In the genomic region with DNA sequence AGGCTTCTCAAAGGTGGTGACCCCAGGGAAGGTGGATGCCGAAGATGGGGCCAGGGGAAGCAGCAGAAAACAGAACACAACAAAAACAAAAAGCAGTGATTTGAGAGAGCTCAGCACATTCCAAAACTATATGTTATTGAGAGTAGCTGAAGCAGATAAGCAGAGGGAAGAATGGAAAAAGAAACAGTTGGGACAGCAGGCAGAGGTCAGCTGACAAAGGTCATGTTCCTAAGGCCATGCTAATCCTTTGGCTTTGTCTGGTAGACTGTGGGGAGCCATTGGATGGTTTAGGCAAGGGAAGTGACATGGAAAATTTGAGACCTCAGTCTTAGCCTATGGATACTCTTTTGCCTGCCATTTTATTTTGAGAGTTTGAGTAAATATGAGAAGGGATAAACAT, we compare ENCODE assay signal across 35 cellular contexts. TPM values are rescaled to one million over a fixed set of nuclear protein-coding genes. Genes with fewer than 3 reads are reported as not detected.
"Had no signal": no experiment of that assay in that cellular context is flagged by ENCODE, and none has a peak within 500 bp of the region (broad histone marks: within the 10 kb centered on the region; RNA-seq: fewer than 3 reads in every experiment).

No MANE protein-coding gene starts in this region.

- H3K36me3 ChIP-seq: adrenal gland, breast epithelium, MG63, SJCRH30 had no signal

- H3K4me3 ChIP-seq: adrenal gland, body of pancreas, breast epithelium, MG63, SJCRH30, SK-N-MC had no signal

- ATAC-seq: activated CD4-positive, alpha-beta T cell treated with anti-CD3 and anti-CD28 coated beads for 36 hours; activated naive CD4-positive, alpha-beta T cell treated with anti-CD3 and anti-CD28 coated beads, Interleukin-2, amount 50 U/mL, for 72 hours; activated T-cell treated with anti-CD3 and anti-CD28 coated beads, Interleukin-2, amount 50 U/mL, for 4 hours; body of pancreas; Panc1 had no signal

- FAIRE-seq: astrocyte had no signal

- H3K27ac ChIP-seq: adrenal gland, body of pancreas, breast epithelium, SJCRH30, SK-N-MC had no signal

- DNase-seq: activated CD4-positive, alpha-beta memory T cell treated with anti-CD3 and anti-CD28 coated beads for 36 hours; activated CD4-positive, alpha-beta T cell treated with anti-CD3 and anti-CD28 coated beads for 36 hours; activated CD4-positive, alpha-beta T cell treated with anti-CD3 and anti-CD28 coated beads, Interleukin-2, amount 50 U/mL, for 1 hour; activated CD8-positive, alpha-beta memory T cell treated with anti-CD3 and anti-CD28 coated beads, Interleukin-2, amount 50 U/mL, for 4 hours; activated gamma-delta T cell treated with Interleukin-2 at 50 U/mL for 16 hours; activated naive CD4-positive, alpha-beta T cell treated with anti-CD3 and anti-CD28 coated beads for 36 hours; activated T-cell treated with anti-CD3 and anti-CD28 coated beads for 4 hours; activated T-cell treated with anti-CD3 and anti-CD28 coated beads, Interleukin-2, amount 50 U/mL, for 4 hours; adrenal gland; body of pancreas; caudate nucleus; cerebellar nuclear complex; Kasumi-1; MG63; NCI-H1048; NCI-H1105 treated with DMSO at 0.1 percent for 48 hours; NCI-H1436; NCI-H1694; NCI-H1930; NCI-H2081 treated with DMSO at 0.1 percent for 48 hours; NCI-H345; NCI-H524 treated with DMSO at 0.1 percent for 48 hours; SHP77; SJCRH30; T1000 had no signal

- H3K4me1 ChIP-seq: adrenal gland, body of pancreas, breast epithelium had no signal

- H3K27me3 ChIP-seq: adrenal gland, body of pancreas, breast epithelium, SJCRH30 had no signal

- H3K9me3 ChIP-seq: adrenal gland, body of pancreas had no signal

RNA-seq across cellular contexts. Expression of a gene that starts 14.5 kb away (rescaled TPM):
- total RNA-seq: activated T-helper 1 cell treated with anti-CD3 and anti-CD28 coated beads, Interleukin-12 subunit alpha, Interleukin-12 subunit beta, Interleukin-2, Interleukin-4 antibody, amounts not matched to agents 30 ng/mL and 10 ng/mL and 1 ng/mL, durations not matched to agents 14 hours and 24 hours and 36 hours; astrocyte; RPMI7951; SJCRH30; T-helper 2 cell treated with Interferon-gamma antibody and Interleukin-4, amounts not matched to agents 100 ng/mL and 5 ng/mL, for 36 hours had no signal

RNA-seq across cellular contexts. Expression of a gene that starts 14.6 kb away (rescaled TPM):
- total RNA-seq: activated CD4-positive, alpha-beta memory T cell treated with anti-CD3 and anti-CD28 coated beads for 36 hours; activated CD4-positive, alpha-beta T cell treated with anti-CD3 and anti-CD28 coated beads for 36 hours; activated naive CD4-positive, alpha-beta T cell treated with anti-CD3 and anti-CD28 coated beads for 36 hours; activated naive CD4-positive, alpha-beta T cell treated with anti-CD3 and anti-CD28 coated beads, Interleukin-2, amount 50 U/mL, for 72 hours; activated T-cell treated with anti-CD3 and anti-CD28 coated beads, Interleukin-2, amount 50 U/mL, for 4 hours; activated T-helper 1 cell treated with anti-CD3 and anti-CD28 coated beads, Interleukin-12 subunit alpha, Interleukin-12 subunit beta, Interleukin-2, Interleukin-4 antibody, amounts not matched to agents 30 ng/mL and 10 ng/mL and 1 ng/mL, durations not matched to agents 14 hours and 24 hours and 36 hours; astrocyte; NCI-H460; RPMI7951; SJCRH30; T-helper 1 cell treated with Interleukin-12 subunit alpha and Interleukin-12 subunit beta and Interleukin-4 antibody, amounts not matched to agents 30 ng/mL and 1 ng/mL, for 36 hours; T-helper 2 cell treated with Interferon-gamma antibody and Interleukin-4, amounts not matched to agents 100 ng/mL and 5 ng/mL, for 36 hours had no signal

RNA-seq across cellular contexts. Expression of a gene that starts 56.6 kb away (rescaled TPM):
- total RNA-seq: activated CD4-positive, alpha-beta memory T cell treated with anti-CD3 and anti-CD28 coated beads for 36 hours; activated CD4-positive, alpha-beta T cell treated with anti-CD3 and anti-CD28 coated beads for 36 hours; activated naive CD4-positive, alpha-beta T cell treated with anti-CD3 and anti-CD28 coated beads for 36 hours; activated naive CD4-positive, alpha-beta T cell treated with anti-CD3 and anti-CD28 coated beads, Interleukin-2, amount 50 U/mL, for 72 hours; activated T-helper 1 cell treated with anti-CD3 and anti-CD28 coated beads, Interleukin-12 subunit alpha, Interleukin-12 subunit beta, Interleukin-2, Interleukin-4 antibody, amounts not matched to agents 30 ng/mL and 10 ng/mL and 1 ng/mL, durations not matched to agents 14 hours and 24 hours and 36 hours; astrocyte; body of pancreas; NCI-H460; RPMI7951; SJCRH30; T-helper 1 cell treated with Interleukin-12 subunit alpha and Interleukin-12 subunit beta and Interleukin-4 antibody, amounts not matched to agents 30 ng/mL and 1 ng/mL, for 36 hours; T-helper 2 cell treated with Interferon-gamma antibody and Interleukin-4, amounts not matched to agents 100 ng/mL and 5 ng/mL, for 36 hours had no signal
